ENCODE assay signal across 9 cellular contexts in the genomic region with DNA sequence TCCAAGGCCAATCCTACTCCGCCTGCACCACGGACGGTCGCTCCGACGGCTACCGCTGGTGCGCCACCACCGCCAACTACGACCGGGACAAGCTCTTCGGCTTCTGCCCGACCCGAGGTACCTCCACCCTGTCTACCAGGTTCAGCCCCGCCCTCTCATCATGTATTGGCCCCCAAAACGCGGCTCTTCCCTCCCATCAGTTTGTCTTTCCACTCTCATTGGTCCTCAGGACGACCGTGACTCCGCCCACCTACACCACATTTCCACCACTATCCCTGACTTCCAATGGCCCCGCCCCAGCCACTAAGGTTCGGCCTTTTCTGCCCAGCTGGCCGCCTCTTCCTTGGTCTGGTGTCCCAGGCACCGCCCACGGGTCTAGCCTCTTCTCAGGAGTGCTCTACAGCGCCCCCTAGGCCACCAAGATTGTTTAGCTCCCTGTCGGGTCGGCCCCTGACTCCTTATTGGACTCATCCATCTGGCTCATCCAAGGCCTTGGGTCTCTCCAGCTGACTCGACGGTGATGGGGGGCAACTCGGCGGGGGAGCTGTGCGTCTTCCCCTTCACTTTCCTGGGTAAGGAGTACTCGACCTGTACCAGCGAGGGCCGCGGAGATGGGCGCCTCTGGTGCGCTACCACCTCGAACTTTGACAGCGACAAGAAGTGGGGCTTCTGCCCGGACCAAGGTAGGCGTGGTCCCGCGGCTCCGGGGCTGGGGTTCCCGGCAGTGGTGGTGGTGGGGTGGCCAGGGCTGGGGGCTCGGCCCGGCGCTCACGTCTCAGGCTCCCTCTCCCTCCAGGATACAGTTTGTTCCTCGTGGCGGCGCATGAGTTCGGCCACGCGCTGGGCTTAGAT. TPM values are rescaled to one million over a fixed set of nuclear protein-coding genes. Genes with fewer than 3 reads are reported as not detected.
DNase-seq lines count a peak whose midpoint lies in the region; ATAC-seq and TF ChIP-seq lines count a peak whose summit lies in the region.
"Had no signal": no experiment of that assay in that cellular context is flagged by ENCODE, and none has a peak within 500 bp of the region (broad histone marks: within the 10 kb centered on the region; RNA-seq: fewer than 3 reads in every experiment).

No MANE protein-coding gene starts in this region.

- intact Hi-C loops in CD8-positive, alpha-beta T cell (cut with DNase I, micrococcal nuclease) = loop anchor here (5.0 kb wide), 3 partner anchors 40 to 215 kb away; a partner anchor contains a TSS

- H3K4me3 Mint-ChIP-seq in CD8-positive, alpha-beta T cell = peak overlapping the region; percentile 30
- peak overlapping the region; percentile 9 for H3K4me3 Mint-ChIP-seq in activated CD4-positive, alpha-beta memory T cell treated with anti-CD3 and anti-CD28 coated beads, Interleukin-2, amount 10 ng/mL, durations not matched to agents 7 days and 5 days

- CTCF ChIA-PET in CD8-positive, alpha-beta T cell (lab: Charles Lee) = interaction anchor here (2.6 to 9.4 kb wide), 4 partner anchors 12 to 42 kb away, joined by 6 to 123 read pairs (median 36); no protein-coding TSS in a partner anchor
- CTCF ChIA-PET in activated CD4-positive, alpha-beta memory T cell treated with anti-CD3 and anti-CD28 coated beads, Interleukin-2, amount 10 ng/mL, durations not matched to agents 7 days and 5 days (lab: Charles Lee) = interaction anchor here (0.7 to 7.8 kb wide), 12 partner anchors 8 to 395 kb away, joined by 3 to 135 read pairs (median 6); a partner anchor contains a TSS

- TF ChIP-seq CTCF in CD8-positive, alpha-beta T cell (IDR thresholded peaks at IDR 0.05) = no peak
- TF ChIP-seq CTCF in cardiac muscle cell (IDR thresholded peaks at IDR 0.05; ENCODE audit: low read depth, low read length) = peak; percentile 23

- no peaks in the 10 kb centered on the region for H3K36me3 Mint-ChIP-seq in CD8-positive, alpha-beta T cell
- H3K36me3 Mint-ChIP-seq in activated CD4-positive, alpha-beta memory T cell treated with anti-CD3 and anti-CD28 coated beads, Interleukin-2, amount 10 ng/mL, durations not matched to agents 7 days and 5 days (ENCODE audit: low read depth) = no peaks in the 10 kb centered on the region

- H3K9me3 Mint-ChIP-seq in CD8-positive, alpha-beta T cell = no peaks in the 10 kb centered on the region
- no peaks in the 10 kb centered on the region for H3K9me3 Mint-ChIP-seq in activated CD4-positive, alpha-beta memory T cell treated with anti-CD3 and anti-CD28 coated beads, Interleukin-2, amount 10 ng/mL, durations not matched to agents 7 days and 5 days

- ATAC-seq in CD8-positive, alpha-beta T cell = no peak
- no peak for ATAC-seq in GM21825 (IDR thresholded peaks at IDR 0.05; ENCODE audit: unreplicated experiment)

- no peak overlapping the region for H3K27ac ChIP-seq in CD8-positive, alpha-beta T cell (ENCODE audit: low read depth, low read length)
- H3K27ac ChIP-seq in cardiac muscle cell = no peak overlapping the region
- H3K27ac ChIP-seq: thoracic aorta had no signal

- DNase-seq in CD8-positive, alpha-beta T cell = peak in 2 of 7 experiments; percentile 19 to 48
- peak; percentile 63 for DNase-seq in activated CD4-positive, alpha-beta memory T cell treated with anti-CD3 and anti-CD28 coated beads, Interleukin-2, amount 10 ng/mL, durations not matched to agents 7 days and 5 days
- DNase-seq in cardiac muscle cell (ENCODE audit: low read depth in 1 of 2, low spot score in 1 of 2) (peak in 1 of 2 donors; percentile 50), amniotic stem cell (lab: John Stamatoyannopoulos, UW) (no peak), globus pallidus (ENCODE audit: low spot score) (no peak)
- DNase-seq in stimulated activated CD4-positive, alpha-beta T cell treated with anti-CD3 and anti-CD28 coated beads, Interleukin-1b, Interleukin-23, amount 100 ng/mL, for 48 hours = peak; percentile 58

- H3K27ac Mint-ChIP-seq in CD8-positive, alpha-beta T cell = no peak overlapping the region
- H3K27ac Mint-ChIP-seq in activated CD4-positive, alpha-beta memory T cell treated with anti-CD3 and anti-CD28 coated beads, Interleukin-2, amount 10 ng/mL, durations not matched to agents 7 days and 5 days = no peak overlapping the region

- peak; percentile 20; the same call in 1 of the 2 replicates for TF ChIP-seq RAD21 in Ishikawa (IDR thresholded peaks at IDR 0.05; ENCODE audit: low read depth)

- H3K4me3 ChIP-seq in CD8-positive, alpha-beta T cell (ENCODE audit: low read depth, low read length) = no peak overlapping the region
- H3K4me3 ChIP-seq in cardiac muscle cell = no peak overlapping the region
- H3K4me3 ChIP-seq: thoracic aorta had no signal

- POLR2A ChIA-PET in CD8-positive, alpha-beta T cell (lab: Charles Lee) = no interaction called here
- POLR2A ChIA-PET in activated CD4-positive, alpha-beta memory T cell treated with anti-CD3 and anti-CD28 coated beads, Interleukin-2, amount 10 ng/mL, durations not matched to agents 7 days and 5 days (lab: Charles Lee) = interaction anchor here (1.1 kb wide), 1 partner anchor 41 kb away, joined by 4 read pairs; no protein-coding TSS in a partner anchor

- peaks cover 79% of the 10 kb centered on the region for H3K27me3 Mint-ChIP-seq in CD8-positive, alpha-beta T cell (ENCODE audit: low read depth)
- peaks cover 68% of the 10 kb centered on the region for H3K27me3 Mint-ChIP-seq in activated CD4-positive, alpha-beta memory T cell treated with anti-CD3 and anti-CD28 coated beads, Interleukin-2, amount 10 ng/mL, durations not matched to agents 7 days and 5 days

- H3K4me1 ChIP-seq in CD8-positive, alpha-beta T cell (ENCODE audit: insufficient read depth, low read length) = peaks cover 56% of the 10 kb centered on the region
- H3K4me1 ChIP-seq in cardiac muscle cell (ENCODE audit: low read depth) = no peaks in the 10 kb centered on the region

- H3K4me1 Mint-ChIP-seq in CD8-positive, alpha-beta T cell (ENCODE audit: low read depth) = peaks cover 62% of the 10 kb centered on the region
- H3K4me1 Mint-ChIP-seq in activated CD4-positive, alpha-beta memory T cell treated with anti-CD3 and anti-CD28 coated beads, Interleukin-2, amount 10 ng/mL, durations not matched to agents 7 days and 5 days = peaks cover 65% of the 10 kb centered on the region

- TF ChIP-seq EP300 in Ishikawa (IDR thresholded peaks at IDR 0.05; ENCODE audit: borderline replicate concordance) = no peak

- H3K27me3 ChIP-seq in CD8-positive, alpha-beta T cell (ENCODE audit: insufficient read depth, low read length) = peaks cover 48% of the 10 kb centered on the region
- H3K27me3 ChIP-seq in cardiac muscle cell = no peaks in the 10 kb centered on the region

- no peaks in the 10 kb centered on the region for H3K9me3 ChIP-seq in CD8-positive, alpha-beta T cell (ENCODE audit: low read length)
- no peaks in the 10 kb centered on the region for H3K9me3 ChIP-seq in cardiac muscle cell (ENCODE audit: low read depth)
- H3K9me3 ChIP-seq: thoracic aorta had no signal

- H3K36me3 ChIP-seq in CD8-positive, alpha-beta T cell (ENCODE audit: insufficient read depth, low read length) = no peaks in the 10 kb centered on the region
- H3K36me3 ChIP-seq in cardiac muscle cell = no peaks in the 10 kb centered on the region
- H3K36me3 ChIP-seq: thoracic aorta had no signal

TF ChIP-seq in Ishikawa, 13 proteins besides CTCF, POLR2A, EP300 and RAD21:
- TF ChIP-seq TAF1 (IDR thresholded peaks at IDR 0.05; ENCODE audit: low read depth) (no peak; the same call in 1 of the 2 replicates), TCF12 (IDR thresholded peaks at IDR 0.05; ENCODE audit: low read depth) (no peak), EGR1 (IDR thresholded peaks at IDR 0.05) (peak; percentile 56), NFIC (IDR thresholded peaks at IDR 0.05) (no peak)
- TF ChIP-seq, protein P1, sequence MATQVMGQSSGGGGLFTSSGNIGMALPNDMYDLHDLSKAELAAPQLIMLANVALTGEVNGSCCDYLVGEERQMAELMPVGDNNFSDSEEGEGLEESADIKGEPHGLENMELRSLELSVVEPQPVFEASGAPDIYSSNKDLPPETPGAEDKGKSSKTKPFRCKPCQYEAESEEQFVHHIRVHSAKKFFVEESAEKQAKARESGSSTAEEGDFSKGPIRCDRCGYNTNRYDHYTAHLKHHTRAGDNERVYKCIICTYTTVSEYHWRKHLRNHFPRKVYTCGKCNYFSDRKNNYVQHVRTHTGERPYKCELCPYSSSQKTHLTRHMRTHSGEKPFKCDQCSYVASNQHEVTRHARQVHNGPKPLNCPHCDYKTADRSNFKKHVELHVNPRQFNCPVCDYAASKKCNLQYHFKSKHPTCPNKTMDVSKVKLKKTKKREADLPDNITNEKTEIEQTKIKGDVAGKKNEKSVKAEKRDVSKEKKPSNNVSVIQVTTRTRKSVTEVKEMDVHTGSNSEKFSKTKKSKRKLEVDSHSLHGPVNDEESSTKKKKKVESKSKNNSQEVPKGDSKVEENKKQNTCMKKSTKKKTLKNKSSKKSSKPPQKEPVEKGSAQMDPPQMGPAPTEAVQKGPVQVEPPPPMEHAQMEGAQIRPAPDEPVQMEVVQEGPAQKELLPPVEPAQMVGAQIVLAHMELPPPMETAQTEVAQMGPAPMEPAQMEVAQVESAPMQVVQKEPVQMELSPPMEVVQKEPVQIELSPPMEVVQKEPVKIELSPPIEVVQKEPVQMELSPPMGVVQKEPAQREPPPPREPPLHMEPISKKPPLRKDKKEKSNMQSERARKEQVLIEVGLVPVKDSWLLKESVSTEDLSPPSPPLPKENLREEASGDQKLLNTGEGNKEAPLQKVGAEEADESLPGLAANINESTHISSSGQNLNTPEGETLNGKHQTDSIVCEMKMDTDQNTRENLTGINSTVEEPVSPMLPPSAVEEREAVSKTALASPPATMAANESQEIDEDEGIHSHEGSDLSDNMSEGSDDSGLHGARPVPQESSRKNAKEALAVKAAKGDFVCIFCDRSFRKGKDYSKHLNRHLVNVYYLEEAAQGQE (IDR thresholded peaks at IDR 0.05; ENCODE audit: low read depth) = no peak

RNA-seq across cellular contexts. Expression of a gene that starts 3.1 kb away (rescaled TPM):
- 1 to 10 TPM; 7.1 to 8.8 TPM for total RNA-seq in CD8-positive, alpha-beta T cell
- total RNA-seq in activated CD4-positive, alpha-beta memory T cell treated with anti-CD3 and anti-CD28 coated beads, Interleukin-2, amount 10 ng/mL, durations not matched to agents 7 days and 5 days = under 1 TPM; 0.13 to 0.15 TPM
- total RNA-seq in cardiac muscle cell = 0.21 TPM in 1 of 2 replicates, not detected in the other
- polyA plus RNA-seq in cardiac muscle cell = 0.15 and 0.20 TPM in 2 replicates

RNA-seq across cellular contexts. Expression of a gene that starts 17.2 kb away (rescaled TPM):
- total RNA-seq in CD8-positive, alpha-beta T cell = 1 to 10 TPM; 1.1 to 1.4 TPM
- under 1 TPM in 1 of 2 experiments, not detected in 1; 0.53 TPM for total RNA-seq in activated CD4-positive, alpha-beta memory T cell treated with anti-CD3 and anti-CD28 coated beads, Interleukin-2, amount 10 ng/mL, durations not matched to agents 7 days and 5 days
- 7.6 and 8.3 TPM in 2 replicates for total RNA-seq in cardiac muscle cell
- 17.1 and 27.9 TPM in 2 replicates for polyA plus RNA-seq in cardiac muscle cell
- total RNA-seq: thoracic aorta had no signal

RNA-seq across cellular contexts. Expression of a gene that starts 39.9 kb away (rescaled TPM):
- 10 to 100 TPM; 90.9 to 96.1 TPM for total RNA-seq in CD8-positive, alpha-beta T cell
- 10 to 100 TPM; 35.7 to 36.7 TPM for total RNA-seq in activated CD4-positive, alpha-beta memory T cell treated with anti-CD3 and anti-CD28 coated beads, Interleukin-2, amount 10 ng/mL, durations not matched to agents 7 days and 5 days
- total RNA-seq in cardiac muscle cell = 18.1 and 28.1 TPM in 2 replicates
- 13.5 and 26.7 TPM in 2 replicates for polyA plus RNA-seq in cardiac muscle cell

Comparison
In these comparisons a context has a peak if more than half of its experiments do, and no peak if none do; other contexts are left out.
1. DNase-seq: peak in activated CD4-positive, alpha-beta memory T cell treated with anti-CD3 and anti-CD28 coated beads, Interleukin-2, amount 10 ng/mL, durations not matched to agents 7 days and 5 days (single experiment) and stimulated activated CD4-positive, alpha-beta T cell treated with anti-CD3 and anti-CD28 coated beads, Interleukin-1b, Interleukin-23, amount 100 ng/mL, for 48 hours (single experiment); none in amniotic stem cell (single experiment) and globus pallidus (single experiment).